In the genomic region with DNA sequence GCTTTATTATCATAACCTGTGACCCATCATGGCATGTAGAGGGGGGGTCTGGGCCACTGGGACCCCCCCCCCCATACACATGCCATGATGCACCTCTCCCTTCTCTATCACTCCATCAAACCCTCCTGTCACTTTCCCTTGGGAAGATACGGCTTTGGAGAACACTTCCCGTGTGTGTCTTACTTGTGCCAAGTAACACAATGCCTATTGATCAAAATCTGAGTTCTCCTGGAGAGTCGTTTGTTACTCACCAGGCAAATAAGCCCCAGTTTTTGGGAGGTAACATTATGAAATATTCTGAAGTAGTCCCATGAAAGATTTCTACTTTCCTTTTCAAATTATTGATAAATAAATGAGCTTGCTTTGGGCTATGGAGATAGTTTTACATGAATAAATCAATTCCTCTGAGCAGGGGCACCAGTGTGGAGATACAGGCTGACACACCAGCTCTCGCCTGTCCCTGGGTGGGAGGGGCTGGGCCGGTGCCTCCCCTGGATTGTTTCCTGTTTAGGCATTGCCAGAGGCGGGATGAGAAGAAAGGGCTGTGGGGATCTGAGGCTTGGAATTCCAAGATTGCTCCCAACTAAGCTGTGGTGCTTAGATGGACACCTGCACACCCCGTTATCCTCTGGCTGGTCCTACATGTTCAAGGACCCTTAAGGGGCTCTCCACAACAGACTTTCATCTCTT, we compare ENCODE assay signal across 21 cellular contexts.
"Had no signal": no experiment of that assay in that cellular context is flagged by ENCODE, and none has a peak within 500 bp of the region (broad histone marks: within the 10 kb centered on the region; RNA-seq: fewer than 3 reads in every experiment).

No MANE protein-coding gene starts in this region.

- DNase-seq: activated CD4-positive, alpha-beta T cell treated with anti-CD3 and anti-CD28 coated beads for 1 hour; activated CD4-positive, alpha-beta T cell treated with anti-CD3 and anti-CD28 coated beads, Interleukin-2, amount 50 U/mL, for 4 hours; activated naive CD4-positive, alpha-beta T cell; activated naive CD8-positive, alpha-beta T cell treated with anti-CD3 and anti-CD28 coated beads, Interleukin-2, amount 10 ng/mL, durations not matched to agents 7 days and 5 days; activated T-cell treated with anti-CD3 and anti-CD28 coated beads for 4 hours; cortex of kidney; effector CD4-positive, alpha-beta T cell; foreskin fibroblast; heart right ventricle; left ventricle myocardium superior; naive thymus-derived CD8-positive, alpha-beta T cell; nucleus accumbens; right cardiac atrium; small intestine; T1000; upper lobe of right lung had no signal

- H3K36me3 ChIP-seq: heart right ventricle, upper lobe of right lung had no signal

- H3K36me3 Mint-ChIP-seq: activated naive CD8-positive, alpha-beta T cell treated with anti-CD3 and anti-CD28 coated beads, Interleukin-2, amount 10 ng/mL, durations not matched to agents 7 days and 5 days; brain; memory B cell had no signal

- ATAC-seq: heart right ventricle; left ventricle myocardium superior; naive thymus-derived CD8-positive, alpha-beta T cell; right cardiac atrium; upper lobe of right lung had no signal

- FAIRE-seq: endothelial cell of umbilical vein, small intestine had no signal

- H3K27ac ChIP-seq: heart right ventricle, upper lobe of right lung had no signal

- H3K4me1 ChIP-seq: heart right ventricle, upper lobe of right lung had no signal

- H3K4me1 Mint-ChIP-seq: activated naive CD8-positive, alpha-beta T cell treated with anti-CD3 and anti-CD28 coated beads, Interleukin-2, amount 10 ng/mL, durations not matched to agents 7 days and 5 days; brain; memory B cell; naive thymus-derived CD8-positive, alpha-beta T cell had no signal

- H3K9me3 Mint-ChIP-seq: activated naive CD8-positive, alpha-beta T cell treated with anti-CD3 and anti-CD28 coated beads, Interleukin-2, amount 10 ng/mL, durations not matched to agents 7 days and 5 days; memory B cell; stimulated activated naive CD8-positive, alpha-beta T cell treated with anti-CD3 and anti-CD28 coated beads, Interleukin-15, Interleukin-2, amounts not matched to agents 100 ng/mL and 50 ng/mL, for 24 hours had no signal

- H3K27me3 Mint-ChIP-seq: brain, memory B cell, progenitor cell of endocrine pancreas had no signal

- H3K9me3 ChIP-seq: heart right ventricle, upper lobe of right lung had no signal

- H3K27me3 ChIP-seq: upper lobe of right lung had no signal

- H3K4me3 Mint-ChIP-seq: activated naive CD8-positive, alpha-beta T cell treated with anti-CD3 and anti-CD28 coated beads, Interleukin-2, amount 10 ng/mL, durations not matched to agents 7 days and 5 days; brain; memory B cell; naive thymus-derived CD8-positive, alpha-beta T cell; stimulated activated naive CD8-positive, alpha-beta T cell treated with anti-CD3 and anti-CD28 coated beads, Interleukin-15, Interleukin-2, amounts not matched to agents 100 ng/mL and 50 ng/mL, for 24 hours had no signal

- H3K27ac Mint-ChIP-seq: activated naive CD8-positive, alpha-beta T cell treated with anti-CD3 and anti-CD28 coated beads, Interleukin-2, amount 10 ng/mL, durations not matched to agents 7 days and 5 days; brain; memory B cell; naive thymus-derived CD8-positive, alpha-beta T cell; stimulated activated naive CD8-positive, alpha-beta T cell treated with anti-CD3 and anti-CD28 coated beads, Interleukin-15, Interleukin-2, amounts not matched to agents 100 ng/mL and 50 ng/mL, for 24 hours had no signal

- H3K4me3 ChIP-seq: heart right ventricle, upper lobe of right lung had no signal
